1 cellular context compared by ENCODE assay signal in genomic region chr10:59027975-59028640, GRCh38.
TF ChIP-seq lines count a peak whose summit lies in the region.

No MANE protein-coding gene starts in this region.

TF ChIP-seq in GM12878, 131 proteins besides CTCF, POLR2A, EP300 and RAD21:
- peak; percentile 49; the same call in 1 of the 2 replicates for TF ChIP-seq BACH1 (IDR thresholded peaks at IDR 0.05; ENCODE audit: borderline replicate concordance)
- no peak for TF ChIP-seq MEF2A (IDR thresholded peaks at IDR 0.05; ENCODE audit: insufficient read depth, low read depth, low read length)
